Comparison of ENCODE assay signal across 22 cellular contexts in genomic region chr2:42856891-42857632, GRCh38.
DNase-seq lines count a peak whose midpoint lies in the region; ATAC-seq and TF ChIP-seq lines count a peak whose summit lies in the region.
"Had no signal": no experiment of that assay in that cellular context is flagged by ENCODE, and none has a peak within 500 bp of the region (broad histone marks: within the 10 kb centered on the region; RNA-seq: fewer than 3 reads in every experiment).

No MANE protein-coding gene starts in this region.

- H3K4ac ChIP-seq in mesendoderm (ENCODE audit: low read depth, low read length) = no peak overlapping the region

- intact Hi-C loops in tibial artery (cut with DNase I; ENCODE audit: low total_unique reads) = loop anchor here (5.0 kb wide), 1 partner anchor 90 kb away; no protein-coding TSS in a partner anchor
- intact Hi-C loops in adrenal gland (cut with DNase I) = no loop called here

- H4K5ac ChIP-seq in mesendoderm (ENCODE audit: low read length) = no peak overlapping the region

- no peaks in the 10 kb centered on the region for H3K79me2 ChIP-seq in mesendoderm (ENCODE audit: control insufficient read depth, insufficient read depth, low read length)

- no peak for ATAC-seq in GM18858 (IDR thresholded peaks at IDR 0.05; ENCODE audit: unreplicated experiment)
- ATAC-seq: activated CD8-positive, alpha-beta T cell treated with anti-CD3 and anti-CD28 coated beads, Interleukin-2, amount 10 ng/mL, durations not matched to agents 7 days and 5 days; activated T-cell treated with anti-CD3 and anti-CD28 coated beads, Interleukin-2, amount 50 U/mL, for 4 hours; gastroesophageal sphincter; left ventricle myocardium superior; pancreas; T-helper 17 cell had no signal

- H2AK5ac ChIP-seq in mesendoderm (ENCODE audit: low read length) = no peak overlapping the region

- no peak overlapping the region for H2BK120ac ChIP-seq in mesendoderm (ENCODE audit: low read depth, low read length)

- peak overlapping the region; percentile 25 for H3K56ac ChIP-seq in mesendoderm (ENCODE audit: low read length)

- no peak for TF ChIP-seq POLR2A in adrenal gland (IDR thresholded peaks at IDR 0.05)

- no peak overlapping the region for H3K4me3 ChIP-seq in WERI-Rb-1 (ENCODE audit: low read depth, low read length)
- H3K4me3 ChIP-seq in mesendoderm (ENCODE audit: low read length) = no peak overlapping the region
- no peak overlapping the region for H3K4me3 ChIP-seq in tibial artery
- no peak overlapping the region for H3K4me3 ChIP-seq in adrenal gland
- H3K4me3 ChIP-seq: gastroesophageal sphincter, pancreas had no signal

- H3K18ac ChIP-seq in mesendoderm (ENCODE audit: low read length) = no peak overlapping the region

- H3K4me1 ChIP-seq in mesendoderm (ENCODE audit: control insufficient read depth, low read depth, low read length) (peaks cover 2% of the 10 kb centered on the region), tibial artery (peaks cover 0 to 32% (median 18%) of the 10 kb centered on the region in 4 donors), adrenal gland (replicated peaks in 1 of 2) (no peaks in the 10 kb centered on the region)
- H3K4me1 ChIP-seq: pancreas had no signal

- H3K23ac ChIP-seq in mesendoderm (ENCODE audit: low read length) = no peak overlapping the region

- H3K9me3 ChIP-seq in WERI-Rb-1 (ENCODE audit: severe bottlenecking) (no peaks in the 10 kb centered on the region), tibial artery (no peaks in the 10 kb centered on the region), adrenal gland (replicated peaks in 1 of 3) (no peaks in the 10 kb centered on the region)
- H3K9me3 ChIP-seq: pancreas had no signal

- no peaks in the 10 kb centered on the region for H3K79me1 ChIP-seq in mesendoderm (ENCODE audit: low read length)

- WGBS in mesendoderm (ENCODE audit: extremely low coverage, insufficient coverage, low lambda C conversion rate) = no CpG with 5 or more reads among the region's 23 CpGs
- 83 to 91% (median 88%) methylated on average over 11 to 23 of the region's 23 CpGs for WGBS in adrenal gland, 4 donors

- TF ChIP-seq CTCF in WERI-Rb-1 (IDR thresholded peaks at IDR 0.05; ENCODE audit: low read depth, low read length) (no peak), tibial artery (IDR thresholded peaks at IDR 0.05) (no peak), adrenal gland (IDR thresholded peaks at IDR 0.05) (no peak)

- H3K36me3 ChIP-seq in WERI-Rb-1 = no peaks in the 10 kb centered on the region
- H3K36me3 ChIP-seq in mesendoderm (ENCODE audit: control insufficient read depth, insufficient read depth, low read length) = no peaks in the 10 kb centered on the region
- H3K36me3 ChIP-seq in tibial artery = no peaks in the 10 kb centered on the region
- H3K36me3 ChIP-seq in adrenal gland (replicated peaks in 1 of 2) = no peaks in the 10 kb centered on the region
- H3K36me3 ChIP-seq: brain microvascular endothelial cell, gastroesophageal sphincter, pancreas had no signal

- H3K27me3 ChIP-seq in WERI-Rb-1 (ENCODE audit: insufficient read depth, low read depth, severe bottlenecking) (no peaks in the 10 kb centered on the region), mesendoderm (ENCODE audit: insufficient read depth, low read length, poor library complexity) (no peaks in the 10 kb centered on the region), tibial artery (no peaks in the 10 kb centered on the region), adrenal gland (no peaks in the 10 kb centered on the region)
- H3K27me3 ChIP-seq: brain microvascular endothelial cell, gastroesophageal sphincter, pancreas had no signal

- H3K4me2 ChIP-seq in mesendoderm (ENCODE audit: low read length) = no peak overlapping the region

- no peak overlapping the region for H4K8ac ChIP-seq in mesendoderm (ENCODE audit: low read depth, low read length)

- DNase-seq in NCI-H2107 treated with DMSO at 0.1 percent for 48 hours (lab: John Stamatoyannopoulos, UW; ENCODE audit: unreplicated experiment) (peak; percentile 3), NCI-H2107 (lab: John Stamatoyannopoulos, UW) (no peak), WERI-Rb-1 (peak; percentile 75), mesendoderm (no peak), tibial artery (peak; percentile 14 to 56), SW 1271 (lab: John Stamatoyannopoulos, UW) (no peak), adrenal gland (no peak)
- DNase-seq: 8988T; activated B cell treated with CpG ODN at 0.5 μM for 24 hours; activated CD8-positive, alpha-beta T cell treated with anti-CD3 and anti-CD28 coated beads, Interleukin-2, amount 10 ng/mL, durations not matched to agents 7 days and 5 days; activated naive CD8-positive, alpha-beta T cell treated with anti-CD3 and anti-CD28 coated beads, Interleukin-2, amount 10 ng/mL, durations not matched to agents 7 days and 5 days; activated T-cell treated with anti-CD3 and anti-CD28 coated beads, Interleukin-2, amount 50 U/mL, for 4 hours; brain microvascular endothelial cell; C1 segment of cervical spinal cord; Kasumi-1; left ventricle myocardium superior; stimulated activated CD8-positive, alpha-beta memory T cell treated with anti-CD3 and anti-CD28 coated beads, Interleukin-4, amount 100 ng/mL, for 48 hours; T-helper 17 cell had no signal

- H3K9ac ChIP-seq in mesendoderm (ENCODE audit: low read length) = no peak overlapping the region

- peak overlapping the region; percentile 77 for H3K27ac ChIP-seq in WERI-Rb-1
- no peak overlapping the region for H3K27ac ChIP-seq in mesendoderm (ENCODE audit: low read depth, low read length)
- H3K27ac ChIP-seq in tibial artery = no peak overlapping the region
- peak overlapping the region in 2 of 5 donors; percentile 12 to 61 for H3K27ac ChIP-seq in adrenal gland
- H3K27ac ChIP-seq: brain microvascular endothelial cell, epithelial cell of prostate, gastroesophageal sphincter, pancreas had no signal

- H2BK5ac ChIP-seq in mesendoderm (ENCODE audit: low read length) = no peak overlapping the region

- H2BK15ac ChIP-seq in mesendoderm (replicated peaks; ENCODE audit: low read depth) = no peak overlapping the region

Comparison
In these comparisons a context has a peak if more than half of its experiments do, and no peak if none do; other contexts are left out.
1. DNase-seq: peak in NCI-H2107 treated with DMSO at 0.1 percent for 48 hours (single experiment), WERI-Rb-1 (single experiment) and tibial artery (2 of 2); none in NCI-H2107 (single experiment), mesendoderm (single experiment), SW 1271 (0 of 2) and adrenal gland (0 of 7).